8 cellular contexts compared by ENCODE assay signal in genomic region chr17:44095647-44096496, GRCh38. TPM values are rescaled to one million over a fixed set of nuclear protein-coding genes. Genes with fewer than 3 reads are reported as not detected.
DNase-seq lines count a peak whose midpoint lies in the region; ATAC-seq and TF ChIP-seq lines count a peak whose summit lies in the region.

No MANE protein-coding gene starts in this region.

- H3K4me1 Mint-ChIP-seq in osteocyte (ENCODE audit: unreplicated experiment) = peaks cover 36% of the 10 kb centered on the region

- no peaks in the 10 kb centered on the region for H3K27me3 ChIP-seq in H7 (ENCODE audit: control insufficient read depth, insufficient read depth, low read length)

- WGBS in adipose tissue, 3 donors = 10 to 34% (median 11%) methylated on average over 12 of the region's 12 CpGs

- H3K4me3 Mint-ChIP-seq in osteocyte (ENCODE audit: unreplicated experiment) = peak overlapping the region; percentile 75

- H3K27ac ChIP-seq in adipose tissue (ENCODE audit: low read depth, low read length) = peak overlapping the region; percentile 21

- peak; percentile 77 for DNase-seq in AG08396 (ENCODE audit: low spot score)
- DNase-seq in H7 = peak; percentile 93
- peak; percentile 77 for DNase-seq in NCI-H446 treated with DMSO at 0.1 percent for 48 hours (lab: John Stamatoyannopoulos, UW)
- peak; percentile 84 for DNase-seq in cardiac septum (ENCODE audit: low spot score)
- peak; percentile 95 for DNase-seq in osteocyte (ENCODE audit: extremely low spot score, unreplicated experiment)
- DNase-seq in cortex of kidney (lab: John Stamatoyannopoulos, UW) = no peak

- H3K27ac Mint-ChIP-seq in osteocyte (ENCODE audit: unreplicated experiment) = peak overlapping the region; percentile 100

- peak overlapping the region; percentile 40 for H3K4me3 ChIP-seq in H7 (ENCODE audit: insufficient read depth, low read depth, low read length)

- peak; percentile 39 for TF ChIP-seq CTCF in osteocyte (IDR thresholded peaks at IDR 0.05)

- no peaks in the 10 kb centered on the region for H3K9me3 Mint-ChIP-seq in osteocyte (ENCODE audit: unreplicated experiment)

- peaks cover 10% of the 10 kb centered on the region for H3K36me3 ChIP-seq in H7 (replicated peaks; ENCODE audit: control insufficient read depth, insufficient read depth, low read length)

- intact Hi-C loops in cardiac septum (cut with DNase I) = loop anchor here (2.0 kb wide), 1 partner anchor 25 kb away; the partner anchor contains the start of gene G6PC3

- no peak for ATAC-seq in GM19395 (IDR thresholded peaks at IDR 0.05; ENCODE audit: unreplicated experiment)

- no peaks in the 10 kb centered on the region for H3K27me3 Mint-ChIP-seq in osteocyte (ENCODE audit: unreplicated experiment)

- H3K36me3 Mint-ChIP-seq in osteocyte (ENCODE audit: unreplicated experiment) = peaks cover 7% of the 10 kb centered on the region

RNA-seq across cellular contexts. Expression of gene G6PC3, which starts 25.3 kb away (rescaled TPM):
- total RNA-seq in H7 (2014; rRNA removed; shearing (Covaris generic)) = 94.0 and 104 TPM in 2 replicates
- 10 to 100 TPM; 39.4 to 85.3 (median 39.5) TPM for polyA plus RNA-seq in adipose tissue
- 33.6 TPM for total RNA-seq in cardiac septum
- total RNA-seq in osteocyte = 60.3 TPM in 2 replicates

RNA-seq across cellular contexts. Expression of gene HDAC5, which starts 27.6 kb away (rescaled TPM):
- 72.5 and 89.0 TPM in 2 replicates for total RNA-seq in H7 (2014; rRNA removed; shearing (Covaris generic))
- 10 to 100 TPM; 19.3 to 37.6 (median 34.1) TPM for polyA plus RNA-seq in adipose tissue
- total RNA-seq in cardiac septum (75.5 TPM), osteocyte (42.0 and 44.4 TPM in 2 replicates)

RNA-seq across cellular contexts. Expression of gene LSM12, which starts 29.4 kb away (rescaled TPM):
- total RNA-seq in H7 (2014; rRNA removed; shearing (Covaris generic)) = 101 and 109 TPM in 2 replicates
- 10 to 100 TPM; 13.7 to 30.6 (median 28.6) TPM for polyA plus RNA-seq in adipose tissue
- 39.2 TPM for total RNA-seq in cardiac septum
- 49.3 and 49.5 TPM in 2 replicates for total RNA-seq in osteocyte

RNA-seq across cellular contexts. Expression of gene HROB, which starts 45.9 kb away (rescaled TPM):
- 12.9 and 15.7 TPM in 2 replicates for total RNA-seq in H7 (2014; rRNA removed; shearing (Covaris generic))
- 1 to 10 TPM in 2 of 3 donors, under 1 TPM in 1; 0.37 to 2.7 (median 2.6) TPM for polyA plus RNA-seq in adipose tissue
- 0.65 TPM for total RNA-seq in cardiac septum
- 2.2 and 2.3 TPM in 2 replicates for total RNA-seq in osteocyte
